In genomic region chr12:34303091-34303870, GRCh38 we compare ENCODE assay signal across 26 cellular contexts.
"Had no signal": no experiment of that assay in that cellular context is flagged by ENCODE, and none has a peak within 500 bp of the region (broad histone marks: within the 10 kb centered on the region; RNA-seq: fewer than 3 reads in every experiment).

No MANE protein-coding gene starts in this region.

- H3K4me1 Mint-ChIP-seq: endodermal cell; immature natural killer cell; memory B cell; natural killer cell; stimulated activated naive B cell treated with anti-CD40 and anti-IgM and Interleukin-4, amounts not matched to agents 10 μg/mL and 1 μg/mL and 100 μg/mL, for 72 hours had no signal

- ATAC-seq: foreskin keratinocyte; left lung; natural killer cell; pancreas; stimulated activated naive B cell treated with anti-CD40 and anti-IgM and Interleukin-4, amounts not matched to agents 10 μg/mL and 1 μg/mL and 100 μg/mL, for 72 hours had no signal

- DNase-seq: caudate nucleus; cerebellar nuclear complex; dorsolateral prefrontal cortex; effector CD4-positive, alpha-beta T cell; endodermal cell; foreskin keratinocyte; glutamatergic neuron; hypothalamus; immature natural killer cell; islet precursor cell; natural killer cell; stimulated activated CD4-positive, alpha-beta T cell treated with anti-CD3 and anti-CD28 coated beads, Interleukin-15, amount 100 ng/mL, for 24 hours; stimulated activated CD4-positive, alpha-beta T cell treated with anti-CD3 and anti-CD28 coated beads, Interleukin-2, amount 100 ng/mL, for 48 hours; stimulated activated naive B cell treated with anti-CD40 and anti-IgM and Interleukin-4, amounts not matched to agents 10 μg/mL and 1 μg/mL and 100 μg/mL, for 72 hours had no signal

- H3K4me3 Mint-ChIP-seq: endodermal cell; immature natural killer cell; memory B cell; natural killer cell; stimulated activated naive B cell treated with anti-CD40 and anti-IgM and Interleukin-4, amounts not matched to agents 10 μg/mL and 1 μg/mL and 100 μg/mL, for 72 hours; stimulated activated naive CD8-positive, alpha-beta T cell treated with anti-CD3 and anti-CD28 coated beads, Interleukin-15, Interleukin-2, amounts not matched to agents 100 ng/mL and 50 ng/mL, for 24 hours had no signal

- H3K36me3 Mint-ChIP-seq: memory B cell had no signal

- H3K27me3 ChIP-seq: foreskin keratinocyte, left lung, neutrophil, pancreas, tibial nerve, upper lobe of left lung had no signal

- H3K9me3 ChIP-seq: pancreas, thoracic aorta had no signal

- H3K4me1 ChIP-seq: esophagus muscularis mucosa, foreskin keratinocyte, left lung, pancreas, tibial nerve, upper lobe of left lung had no signal

- H3K27ac Mint-ChIP-seq: endodermal cell; memory B cell; natural killer cell; progenitor cell of endocrine pancreas; stimulated activated naive B cell treated with anti-CD40 and anti-IgM and Interleukin-4, amounts not matched to agents 10 μg/mL and 1 μg/mL and 100 μg/mL, for 72 hours; stimulated activated naive CD8-positive, alpha-beta T cell treated with anti-CD3 and anti-CD28 coated beads, Interleukin-15, Interleukin-2, amounts not matched to agents 100 ng/mL and 50 ng/mL, for 24 hours had no signal

- H3K4me3 ChIP-seq: dorsolateral prefrontal cortex, esophagus muscularis mucosa, left lung, lung, pancreas, skin epidermis, thoracic aorta, tibial nerve, upper lobe of left lung had no signal

- H3K36me3 ChIP-seq: esophagus muscularis mucosa, left lung, neutrophil, pancreas, thoracic aorta, tibial nerve, upper lobe of left lung had no signal

- H3K27ac ChIP-seq: dorsolateral prefrontal cortex, esophagus muscularis mucosa, foreskin keratinocyte, left lung, neutrophil, pancreas, skin epidermis, thoracic aorta, tibial nerve, upper lobe of left lung had no signal

- H3K9me3 Mint-ChIP-seq: endodermal cell had no signal

- H3K27me3 Mint-ChIP-seq: memory B cell; progenitor cell of endocrine pancreas; stimulated activated naive B cell treated with anti-CD40 and anti-IgM and Interleukin-4, amounts not matched to agents 10 μg/mL and 1 μg/mL and 100 μg/mL, for 72 hours; stimulated activated naive CD8-positive, alpha-beta T cell treated with anti-CD3 and anti-CD28 coated beads, Interleukin-15, Interleukin-2, amounts not matched to agents 100 ng/mL and 50 ng/mL, for 24 hours had no signal
